ENCODE assay signal across 8 cellular contexts in the genomic region with DNA sequence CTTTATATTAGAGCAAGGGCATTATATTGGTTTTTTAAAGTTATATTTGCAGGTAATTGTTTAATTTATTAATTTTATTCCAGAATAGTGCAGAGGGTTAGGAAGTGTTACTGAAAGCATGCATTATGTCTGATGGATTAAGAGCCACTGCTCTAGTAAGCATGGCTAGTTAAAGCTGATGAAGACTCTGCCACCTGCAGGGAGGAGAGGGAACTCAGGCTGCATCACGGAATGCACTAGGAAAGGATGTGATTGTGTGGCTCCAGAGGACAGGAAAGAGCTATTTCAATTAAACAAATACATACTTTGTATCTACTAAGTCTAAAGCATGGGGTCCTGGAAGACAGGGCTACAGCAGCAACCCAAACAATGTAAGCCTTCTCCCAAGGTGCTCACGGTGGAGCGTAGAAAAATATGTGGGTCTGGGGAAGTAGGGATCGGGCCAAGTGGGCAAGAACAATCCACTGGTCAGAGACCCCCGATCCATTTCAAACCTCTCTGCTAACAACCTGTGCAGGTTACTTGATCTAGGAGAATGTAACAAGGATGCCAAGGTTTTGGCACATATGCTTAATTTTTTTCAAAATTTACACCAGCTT. TPM values are rescaled to one million over a fixed set of nuclear protein-coding genes. Genes with fewer than 3 reads are reported as not detected.
DNase-seq lines count a peak whose midpoint lies in the region; ATAC-seq, FAIRE-seq and TF ChIP-seq lines count a peak whose summit lies in the region.

No MANE protein-coding gene starts in this region.

- no peak overlapping the region for H2AFZ ChIP-seq in OCI-LY7 (ENCODE audit: low read length)

- no peaks in the 10 kb centered on the region for H3K79me2 ChIP-seq in OCI-LY7 (ENCODE audit: insufficient read depth, low read depth, low read length)

- TF ChIP-seq CTCF in OCI-LY7 (conservative IDR thresholded peaks at IDR 0.05; ENCODE audit: low read length) = peak; percentile 74

- H3K36me3 Mint-ChIP-seq in stimulated activated effector memory CD8-positive, alpha-beta T cell treated with anti-CD3 and anti-CD28 coated beads, Interleukin-12 subunit alpha, Interleukin-12 subunit beta, amount 100 ng/mL, for 72 hours = no peaks in the 10 kb centered on the region

- no peak for ATAC-seq in stimulated activated effector memory CD8-positive, alpha-beta T cell treated with anti-CD3 and anti-CD28 coated beads, Interleukin-12 subunit alpha, Interleukin-12 subunit beta, amount 100 ng/mL, for 72 hours

- no peak for TF ChIP-seq POLR2A in H54 (IDR thresholded peaks at IDR 0.05; ENCODE audit: low read depth, low read length)
- TF ChIP-seq POLR2A in erythroblast (IDR thresholded peaks at IDR 0.05; ENCODE audit: low read length) = no peak

- peaks cover 4% of the 10 kb centered on the region for H3K9me3 Mint-ChIP-seq in stimulated activated effector memory CD8-positive, alpha-beta T cell treated with anti-CD3 and anti-CD28 coated beads, Interleukin-12 subunit alpha, Interleukin-12 subunit beta, amount 100 ng/mL, for 72 hours

- H3K9me3 ChIP-seq in OCI-LY7 (ENCODE audit: low read length) = no peaks in the 10 kb centered on the region

- no peaks in the 10 kb centered on the region for H3K4me1 ChIP-seq in OCI-LY7 (ENCODE audit: insufficient read depth, low read length, poor library complexity, severe bottlenecking)

- no peak overlapping the region for H3K27ac Mint-ChIP-seq in stimulated activated effector memory CD8-positive, alpha-beta T cell treated with anti-CD3 and anti-CD28 coated beads, Interleukin-12 subunit alpha, Interleukin-12 subunit beta, amount 100 ng/mL, for 72 hours

- no peaks in the 10 kb centered on the region for H3K4me1 Mint-ChIP-seq in stimulated activated effector memory CD8-positive, alpha-beta T cell treated with anti-CD3 and anti-CD28 coated beads, Interleukin-12 subunit alpha, Interleukin-12 subunit beta, amount 100 ng/mL, for 72 hours

- H3K27ac ChIP-seq in OCI-LY7 (ENCODE audit: low read depth, low read length, poor library complexity, severe bottlenecking) = no peak overlapping the region

- intact Hi-C loops in OCI-LY7 (cut with micrococcal nuclease; ENCODE audit: unreplicated experiment) = no loop called here

- no peak overlapping the region for H3K4me3 ChIP-seq in OCI-LY7 (ENCODE audit: low read depth, low read length, poor library complexity, severe bottlenecking)

- BruUV-seq in OCI-LY7 (replicated peaks; lab: Mats Ljungman, UMichigan) = no TSS peak

- no peaks in the 10 kb centered on the region for H4K20me1 ChIP-seq in OCI-LY7 (ENCODE audit: insufficient read depth, low read length)

- H3K9me2 ChIP-seq in OCI-LY7 (ENCODE audit: insufficient read depth, low read length) = no peaks in the 10 kb centered on the region

- peak; percentile 21 for DNase-seq in CMK (ENCODE audit: low read depth)
- DNase-seq in H54 (ENCODE audit: insufficient read length, low spot score) = peak; percentile 32
- DNase-seq in OCI-LY7 (ENCODE audit: low spot score) = peak; percentile 13
- peak; percentile 65 to 73 for DNase-seq in erythroblast (lab: John Stamatoyannopoulos, UW)
- peak; percentile 32 for DNase-seq in non-pigmented ciliary epithelial cell (ENCODE audit: low read depth)
- no peak for DNase-seq in stimulated activated effector memory CD8-positive, alpha-beta T cell treated with anti-CD3 and anti-CD28 coated beads, Interleukin-12 subunit alpha, Interleukin-12 subunit beta, amount 100 ng/mL, for 72 hours (ENCODE audit: low spot score in 2 of 2)
- no peak for DNase-seq in NCI-H146 (lab: John Stamatoyannopoulos, UW)
- DNase-seq in DMS79 (lab: John Stamatoyannopoulos, UW) = no peak

- no peak overlapping the region for H3K4me2 ChIP-seq in OCI-LY7 (ENCODE audit: low read length)

- FAIRE-seq in H54 (lab: Jason Lieb, UNC) = peak; percentile 96

- H3K36me3 ChIP-seq in OCI-LY7 (ENCODE audit: insufficient read depth, low read length) = no peaks in the 10 kb centered on the region

- POLR2A ChIA-PET in OCI-LY7 (lab: Charles Lee) = interaction anchor here (1.0 kb wide), 1 partner anchor 16 kb away, joined by 5 read pairs; no protein-coding TSS in a partner anchor

- CTCF ChIA-PET in OCI-LY7 (lab: Charles Lee; ENCODE audit: unreplicated experiment) = no interaction called here

- no peak overlapping the region for H3K4me3 Mint-ChIP-seq in stimulated activated effector memory CD8-positive, alpha-beta T cell treated with anti-CD3 and anti-CD28 coated beads, Interleukin-12 subunit alpha, Interleukin-12 subunit beta, amount 100 ng/mL, for 72 hours

RNA-seq across cellular contexts. Expression of a gene that starts 15.3 kb away (rescaled TPM):
- total RNA-seq in OCI-LY7 (2014; rRNA removed; shearing (Covaris generic)) = not detected in 2 replicates
- total RNA-seq in OCI-LY7 (2022) = not detected in 2 replicates

RNA-seq across cellular contexts. Expression of a gene that starts 48.3 kb away (rescaled TPM):
- not detected in 2 replicates for total RNA-seq in OCI-LY7 (2014; rRNA removed; shearing (Covaris generic))
- total RNA-seq in OCI-LY7 (2022) = not detected in 2 replicates

RNA-seq across cellular contexts. Expression of a gene that starts 52.9 kb away (rescaled TPM):
- total RNA-seq in OCI-LY7 (2014; rRNA removed; shearing (Covaris generic)) = 1.4 and 2.0 TPM in 2 replicates
- total RNA-seq in OCI-LY7 (2022) = 8.2 and 9.5 TPM in 2 replicates

Comparison
In these comparisons a context has a peak if more than half of its experiments do, and no peak if none do; other contexts are left out.
1. DNase-seq: peak in CMK (single experiment), H54 (single experiment), OCI-LY7 (single experiment), erythroblast (2 of 2) and non-pigmented ciliary epithelial cell (single experiment); none in stimulated activated effector memory CD8-positive, alpha-beta T cell treated with anti-CD3 and anti-CD28 coated beads, Interleukin-12 subunit alpha, Interleukin-12 subunit beta, amount 100 ng/mL, for 72 hours (0 of 2), NCI-H146 (single experiment) and DMS79 (single experiment).